16 cellular contexts compared by ENCODE assay signal in genomic region chr15:79769933-79770332, GRCh38.
DNase-seq lines count a peak whose midpoint lies in the region; ATAC-seq and TF ChIP-seq lines count a peak whose summit lies in the region.
"Had no signal": no experiment of that assay in that cellular context is flagged by ENCODE, and none has a peak within 500 bp of the region (broad histone marks: within the 10 kb centered on the region; RNA-seq: fewer than 3 reads in every experiment).

No MANE protein-coding gene starts in this region.

- H3K4me3 Mint-ChIP-seq in WTC11 (no peak overlapping the region), neural crest cell (no peak overlapping the region)
- H3K4me3 Mint-ChIP-seq: CD8-positive, alpha-beta memory T cell; HFFc6; IgD-negative memory B cell had no signal

- TF ChIP-seq CTCF in WTC11 (IDR thresholded peaks at IDR 0.05) (no peak), neural crest cell (conservative IDR thresholded peaks at IDR 0.05) (no peak)

- H3K27me3 ChIP-seq in H7 (ENCODE audit: control insufficient read depth, insufficient read depth, low read length) = no peaks in the 10 kb centered on the region
- H3K27me3 ChIP-seq: BLaER1 had no signal

- POLR2A ChIA-PET in WTC11 (lab: Charles Lee) = no interaction called here

- DNase-seq in NCI-H2171 treated with DMSO at 0.1 percent for 48 hours (lab: John Stamatoyannopoulos, UW) = peak; percentile 1
- no peak for DNase-seq in NCI-H2171 (lab: John Stamatoyannopoulos, UW)
- DNase-seq in WTC11 (ENCODE audit: low spot score) = no peak
- DNase-seq in neural crest cell (ENCODE audit: low read depth, low spot score) = no peak
- DNase-seq in T-helper 1 cell = no peak
- no peak for DNase-seq in epidermal melanocyte (ENCODE audit: insufficient read length, low spot score)
- DNase-seq in activated CD8-positive, alpha-beta memory T cell treated with anti-CD3 and anti-CD28 coated beads, Interleukin-2, amount 50 U/mL, for 48 hours = no peak
- no peak for DNase-seq in H7
- DNase-seq: Caco-2; CD8-positive, alpha-beta memory T cell; GOT3; HCEC 1CT; HFFc6 had no signal

- CTCF ChIA-PET in WTC11 (lab: Charles Lee) = interaction anchor here (0.7 to 1.6 kb wide), 3 partner anchors 80 to 93 kb away, joined by 3 to 6 read pairs (median 4); no protein-coding TSS in a partner anchor

- H3K4me1 Mint-ChIP-seq in WTC11 (no peaks in the 10 kb centered on the region), neural crest cell (peaks cover 7% of the 10 kb centered on the region)
- H3K4me1 Mint-ChIP-seq: CD8-positive, alpha-beta memory T cell; IgD-negative memory B cell had no signal

- H3K4me3 ChIP-seq in H7 (ENCODE audit: insufficient read depth, low read depth, low read length) = no peak overlapping the region
- H3K4me3 ChIP-seq: BLaER1, GM12878 had no signal

- H3K36me3 ChIP-seq in H7 (replicated peaks; ENCODE audit: control insufficient read depth, insufficient read depth, low read length) = no peaks in the 10 kb centered on the region
- H3K36me3 ChIP-seq: BLaER1 had no signal

- peaks cover 6% of the 10 kb centered on the region; the same call in 1 of the 2 replicates for H3K9me3 Mint-ChIP-seq in WTC11
- H3K9me3 Mint-ChIP-seq in neural crest cell = no peaks in the 10 kb centered on the region
- H3K9me3 Mint-ChIP-seq: HFFc6 had no signal

- H3K27me3 Mint-ChIP-seq in WTC11 (ENCODE audit: low read depth) (no peaks in the 10 kb centered on the region), neural crest cell (ENCODE audit: low read depth) (no peaks in the 10 kb centered on the region)

- H3K27ac Mint-ChIP-seq in WTC11 = no peak overlapping the region
- H3K27ac Mint-ChIP-seq in neural crest cell (ENCODE audit: unreplicated experiment) = peak overlapping the region; percentile 77
- H3K27ac Mint-ChIP-seq: CD8-positive, alpha-beta memory T cell; HFFc6; IgD-negative memory B cell had no signal

- ATAC-seq in WTC11 = no peak

- no peaks in the 10 kb centered on the region for H3K36me3 Mint-ChIP-seq in WTC11
- H3K36me3 Mint-ChIP-seq in neural crest cell (ENCODE audit: low read depth) = no peaks in the 10 kb centered on the region
- H3K36me3 Mint-ChIP-seq: CD8-positive, alpha-beta memory T cell; IgD-negative memory B cell had no signal

TF ChIP-seq in WTC11, 78 proteins besides CTCF, POLR2A, EP300 and RAD21:
- peak; percentile 80 for TF ChIP-seq USF2 (CRISPR knock-in tag; IDR thresholded peaks at IDR 0.05)
- no peak for TF ChIP-seq SMAD4 (CRISPR knock-in tag; IDR thresholded peaks at IDR 0.05)
- TF ChIP-seq USF1 (CRISPR knock-in tag; IDR thresholded peaks at IDR 0.05) = peak; percentile 54; the same call in 1 of the 2 replicates
